Comparison of ENCODE assay signal across 35 cellular contexts in genomic region chrX:133083899-133084298, GRCh38. TPM values are rescaled to one million over a fixed set of nuclear protein-coding genes. Genes with fewer than 3 reads are reported as not detected.
A peak's percentile ranks its signal among the peaks of the same experiment; 100 is the strongest.
DNase-seq lines count a peak whose midpoint lies in the region; ATAC-seq and TF ChIP-seq lines count a peak whose summit lies in the region.
"Had no signal": no experiment of that assay in that cellular context is flagged by ENCODE, and none has a peak within 500 bp of the region (broad histone marks: within the 10 kb centered on the region; RNA-seq: fewer than 3 reads in every experiment).

No MANE protein-coding gene starts in this region.

- H3K27me3 ChIP-seq in left lung (no peaks in the 10 kb centered on the region), lower lobe of right lung (ENCODE audit: low read depth) (no peaks in the 10 kb centered on the region), upper lobe of right lung (no peaks in the 10 kb centered on the region)
- H3K27me3 ChIP-seq: BE2C had no signal

- ATAC-seq in left lung (peak; percentile 82), lower lobe of right lung (peak; percentile 60 to 61), upper lobe of right lung (peak; percentile 60)
- ATAC-seq: A549; CD8-positive, alpha-beta T cell had no signal

- no peak for TF ChIP-seq CTCF in left lung (IDR thresholded peaks at IDR 0.05)
- TF ChIP-seq CTCF in lower lobe of right lung (IDR thresholded peaks at IDR 0.05), result no peak
- no peak for TF ChIP-seq CTCF in upper lobe of right lung (IDR thresholded peaks at IDR 0.05)

- intact Hi-C loops in left lung (cut with DNase I), result no loop called here
- intact Hi-C loops in lower lobe of right lung (cut with DNase I), result no loop called here
- intact Hi-C loops in upper lobe of right lung (cut with DNase I), result no loop called here

- no peak overlapping the region for H3K4me3 ChIP-seq in left lung
- H3K4me3 ChIP-seq in lower lobe of right lung, result no peak overlapping the region
- H3K4me3 ChIP-seq in upper lobe of right lung, result no peak overlapping the region
- H3K4me3 ChIP-seq: A549; BLaER1; BLaER1 treated with 17β-estradiol and CSF1 and Interleukin-3, amounts not matched to agents 10 nM and 100 nM had no signal

- H3K9me3 ChIP-seq in left lung, result no peaks in the 10 kb centered on the region
- no peaks in the 10 kb centered on the region for H3K9me3 ChIP-seq in lower lobe of right lung
- no peaks in the 10 kb centered on the region for H3K9me3 ChIP-seq in upper lobe of right lung
- H3K9me3 ChIP-seq: A549; BE2C; BLaER1; BLaER1 treated with 17β-estradiol and CSF1 and Interleukin-3, amounts not matched to agents 10 nM and 100 nM; Caco-2 had no signal

- no peaks in the 10 kb centered on the region for H3K36me3 ChIP-seq in left lung
- no peaks in the 10 kb centered on the region for H3K36me3 ChIP-seq in lower lobe of right lung
- no peaks in the 10 kb centered on the region for H3K36me3 ChIP-seq in upper lobe of right lung
- H3K36me3 ChIP-seq: BE2C; BLaER1; BLaER1 treated with 17β-estradiol and CSF1 and Interleukin-3, amounts not matched to agents 10 nM and 100 nM had no signal

- H3K27ac ChIP-seq in left lung (no peak overlapping the region), lower lobe of right lung (no peak overlapping the region), upper lobe of right lung (no peak overlapping the region)
- H3K27ac ChIP-seq: 22Rv1; A549; BLaER1; BLaER1 treated with 17β-estradiol and CSF1 and Interleukin-3, amounts not matched to agents 10 nM and 100 nM; C4-2B had no signal

- no peaks in the 10 kb centered on the region for H3K4me1 ChIP-seq in left lung
- H3K4me1 ChIP-seq in lower lobe of right lung, result no peaks in the 10 kb centered on the region
- no peaks in the 10 kb centered on the region for H3K4me1 ChIP-seq in upper lobe of right lung
- H3K4me1 ChIP-seq: A549; BE2C; BLaER1; BLaER1 treated with 17β-estradiol and CSF1 and Interleukin-3, amounts not matched to agents 10 nM and 100 nM; Caco-2 had no signal

- peak; percentile 1 for DNase-seq in DMS53 (lab: John Stamatoyannopoulos, UW)
- no peak for DNase-seq in DMS53 treated with DMSO at 0.1 percent for 48 hours (lab: John Stamatoyannopoulos, UW; ENCODE audit: unreplicated experiment)
- DNase-seq in left lung, result no peak
- DNase-seq in lower lobe of right lung, result no peak
- DNase-seq in upper lobe of right lung, result no peak
- DNase-seq in NCI-H1105 (lab: John Stamatoyannopoulos, UW), result no peak
- DNase-seq in KG1 (lab: John Stamatoyannopoulos, UW), result no peak
- DNase-seq in DMS79 treated with DMSO at 0.1 percent for 48 hours (lab: John Stamatoyannopoulos, UW), result no peak
- DNase-seq: 8988T; ACHN; AML-193; BE2C; C1 segment of cervical spinal cord; Caco-2; CD4-positive, alpha-beta memory T cell; CD4-positive, alpha-beta T cell; CD4-positive, CD25-positive, alpha-beta regulatory T cell; CD8-positive, alpha-beta memory T cell; CD8-positive, alpha-beta T cell; COR-L47; DMS 273 treated with DMSO at 0.1 percent for 48 hours; DMS153; DMS79; DND-41; EL had no signal

RNA-seq across cellular contexts. Expression of gene USP26, which starts 13.0 kb away (rescaled TPM):
- total RNA-seq in left lung (not detected), lower lobe of right lung (not detected), upper lobe of right lung (not detected)
- total RNA-seq: A172; A673; B cell; Caco-2; Calu3; CD4-positive, alpha-beta memory T cell; CD4-positive, alpha-beta T cell; CD4-positive, CD25-positive, alpha-beta regulatory T cell; CD8-positive, alpha-beta memory T cell; CD8-positive, alpha-beta T cell; Daoy had no signal
